Comparison of ENCODE assay signal across 1 cellular context in the genomic region with DNA sequence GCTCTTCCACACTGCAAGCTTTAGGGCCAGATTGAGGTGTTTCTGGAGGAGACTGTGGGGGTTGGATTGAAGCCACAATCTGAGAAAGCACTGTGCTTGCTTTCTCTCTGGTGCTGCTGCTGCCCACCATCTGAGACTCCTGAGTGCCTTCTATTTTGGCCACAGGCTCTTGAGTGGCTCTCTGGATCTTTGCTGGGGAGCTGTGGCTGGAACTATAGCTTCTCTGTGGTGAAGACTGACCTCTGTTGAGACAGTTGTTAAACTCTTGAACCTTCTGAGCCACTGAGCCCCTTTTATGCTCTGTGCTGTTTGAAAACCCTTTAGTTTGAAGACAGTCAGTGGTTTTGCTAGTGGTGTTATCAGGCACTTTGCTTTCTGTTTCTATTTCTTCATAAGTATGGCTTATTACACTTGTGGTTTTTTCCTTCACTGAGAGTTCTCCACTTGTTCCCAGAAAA.
TF ChIP-seq lines count a peak whose summit lies in the region.

No MANE protein-coding gene starts in this region.

TF ChIP-seq in GM12878, 131 proteins besides CTCF, POLR2A, EP300 and RAD21 (continued from another document):
- TF ChIP-seq MTA2 (IDR thresholded peaks at IDR 0.05; ENCODE audit: low read depth) (peak; percentile 69; the same call in 1 of the 2 replicates), IKZF2 (IDR thresholded peaks at IDR 0.05) (peak; percentile 78 to 81), PAX8 (IDR thresholded peaks at IDR 0.05) (no peak), SMC3 (IDR thresholded peaks at IDR 0.05; ENCODE audit: borderline replicate concordance, low read length) (peak; percentile 39; the same call in 1 of the 2 replicates), FOS (IDR thresholded peaks at IDR 0.05; ENCODE audit: borderline replicate concordance, extremely low read depth, insufficient read length) (no peak), DPF2 (IDR thresholded peaks at IDR 0.05) (peak; percentile 45; the same call in 1 of the 2 replicates), TBL1XR1 (IDR thresholded peaks at IDR 0.05; ENCODE audit: low read depth, low read length) (peak; percentile 69; the same call in 1 of the 2 replicates), RELA (IDR thresholded peaks at IDR 0.05; ENCODE audit: borderline replicate concordance, partially characterized antibody) (no peak), BCL11A (IDR thresholded peaks at IDR 0.05; ENCODE audit: low read depth, low read length) (peak; percentile 45; the same call in 1 of the 2 replicates), ZNF24 (IDR thresholded peaks at IDR 0.05) (peak; percentile 75), RBBP5 (conservative IDR thresholded peaks at IDR 0.05) (no peak), ZNF274 (IDR thresholded peaks at IDR 0.05; ENCODE audit: insufficient read depth, insufficient read length) (no peak), NRF1 (conservative IDR thresholded peaks at IDR 0.05; ENCODE audit: low read depth, low read length) (no peak), CBFB (IDR thresholded peaks at IDR 0.05; ENCODE audit: low read depth) (0 out of 2 replicates have a peak, but pooled peaks have one; percentile 27), BHLHE40 (IDR thresholded peaks at IDR 0.05; ENCODE audit: borderline replicate concordance in 1 of 2, low read depth in 2 of 2, low read length in 1 of 2) (peak in 1 of 2 experiments; percentile 19; a peak in 1 of 4 replicates), RUNX3 (IDR thresholded peaks at IDR 0.05; ENCODE audit: low read length) (peak; percentile 85), BRCA1 (IDR thresholded peaks at IDR 0.05; ENCODE audit: low read depth, low read length) (no peak), NR2F1 (conservative IDR thresholded peaks at IDR 0.05) (peak; percentile 80), MXI1 (IDR thresholded peaks at IDR 0.05; ENCODE audit: low read depth, low read length) (no peak), KDM1A (IDR thresholded peaks at IDR 0.05; ENCODE audit: borderline replicate concordance) (no peak), CREM (IDR thresholded peaks at IDR 0.05; ENCODE audit: low read depth) (0 out of 2 replicates have a peak, but pooled peaks have one; percentile 14)
- TF ChIP-seq, protein P1, sequence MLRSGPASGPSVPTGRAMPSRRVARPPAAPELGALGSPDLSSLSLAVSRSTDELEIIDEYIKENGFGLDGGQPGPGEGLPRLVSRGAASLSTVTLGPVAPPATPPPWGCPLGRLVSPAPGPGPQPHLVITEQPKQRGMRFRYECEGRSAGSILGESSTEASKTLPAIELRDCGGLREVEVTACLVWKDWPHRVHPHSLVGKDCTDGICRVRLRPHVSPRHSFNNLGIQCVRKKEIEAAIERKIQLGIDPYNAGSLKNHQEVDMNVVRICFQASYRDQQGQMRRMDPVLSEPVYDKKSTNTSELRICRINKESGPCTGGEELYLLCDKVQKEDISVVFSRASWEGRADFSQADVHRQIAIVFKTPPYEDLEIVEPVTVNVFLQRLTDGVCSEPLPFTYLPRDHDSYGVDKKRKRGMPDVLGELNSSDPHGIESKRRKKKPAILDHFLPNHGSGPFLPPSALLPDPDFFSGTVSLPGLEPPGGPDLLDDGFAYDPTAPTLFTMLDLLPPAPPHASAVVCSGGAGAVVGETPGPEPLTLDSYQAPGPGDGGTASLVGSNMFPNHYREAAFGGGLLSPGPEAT (IDR thresholded peaks at IDR 0.05; ENCODE audit: low read depth) = peak; percentile 71
- TF ChIP-seq, protein P2, sequence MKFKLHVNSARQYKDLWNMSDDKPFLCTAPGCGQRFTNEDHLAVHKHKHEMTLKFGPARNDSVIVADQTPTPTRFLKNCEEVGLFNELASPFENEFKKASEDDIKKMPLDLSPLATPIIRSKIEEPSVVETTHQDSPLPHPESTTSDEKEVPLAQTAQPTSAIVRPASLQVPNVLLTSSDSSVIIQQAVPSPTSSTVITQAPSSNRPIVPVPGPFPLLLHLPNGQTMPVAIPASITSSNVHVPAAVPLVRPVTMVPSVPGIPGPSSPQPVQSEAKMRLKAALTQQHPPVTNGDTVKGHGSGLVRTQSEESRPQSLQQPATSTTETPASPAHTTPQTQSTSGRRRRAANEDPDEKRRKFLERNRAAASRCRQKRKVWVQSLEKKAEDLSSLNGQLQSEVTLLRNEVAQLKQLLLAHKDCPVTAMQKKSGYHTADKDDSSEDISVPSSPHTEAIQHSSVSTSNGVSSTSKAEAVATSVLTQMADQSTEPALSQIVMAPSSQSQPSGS (IDR thresholded peaks at IDR 0.05; ENCODE audit: low read length) = no peak
- TF ChIP-seq, protein P3, sequence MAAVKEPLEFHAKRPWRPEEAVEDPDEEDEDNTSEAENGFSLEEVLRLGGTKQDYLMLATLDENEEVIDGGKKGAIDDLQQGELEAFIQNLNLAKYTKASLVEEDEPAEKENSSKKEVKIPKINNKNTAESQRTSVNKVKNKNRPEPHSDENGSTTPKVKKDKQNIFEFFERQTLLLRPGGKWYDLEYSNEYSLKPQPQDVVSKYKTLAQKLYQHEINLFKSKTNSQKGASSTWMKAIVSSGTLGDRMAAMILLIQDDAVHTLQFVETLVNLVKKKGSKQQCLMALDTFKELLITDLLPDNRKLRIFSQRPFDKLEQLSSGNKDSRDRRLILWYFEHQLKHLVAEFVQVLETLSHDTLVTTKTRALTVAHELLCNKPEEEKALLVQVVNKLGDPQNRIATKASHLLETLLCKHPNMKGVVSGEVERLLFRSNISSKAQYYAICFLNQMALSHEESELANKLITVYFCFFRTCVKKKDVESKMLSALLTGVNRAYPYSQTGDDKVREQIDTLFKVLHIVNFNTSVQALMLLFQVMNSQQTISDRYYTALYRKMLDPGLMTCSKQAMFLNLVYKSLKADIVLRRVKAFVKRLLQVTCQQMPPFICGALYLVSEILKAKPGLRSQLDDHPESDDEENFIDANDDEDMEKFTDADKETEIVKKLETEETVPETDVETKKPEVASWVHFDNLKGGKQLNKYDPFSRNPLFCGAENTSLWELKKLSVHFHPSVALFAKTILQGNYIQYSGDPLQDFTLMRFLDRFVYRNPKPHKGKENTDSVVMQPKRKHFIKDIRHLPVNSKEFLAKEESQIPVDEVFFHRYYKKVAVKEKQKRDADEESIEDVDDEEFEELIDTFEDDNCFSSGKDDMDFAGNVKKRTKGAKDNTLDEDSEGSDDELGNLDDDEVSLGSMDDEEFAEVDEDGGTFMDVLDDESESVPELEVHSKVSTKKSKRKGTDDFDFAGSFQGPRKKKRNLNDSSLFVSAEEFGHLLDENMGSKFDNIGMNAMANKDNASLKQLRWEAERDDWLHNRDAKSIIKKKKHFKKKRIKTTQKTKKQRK (IDR thresholded peaks at IDR 0.05; ENCODE audit: low read depth, low read length) = no peak
